Comparison of ENCODE assay signal across 1 cellular context in genomic region chr5:159800131-159800830, GRCh38.
TF ChIP-seq lines count a peak whose summit lies in the region.

No MANE protein-coding gene starts in this region.

TF ChIP-seq in GM23338, 12 proteins besides CTCF, POLR2A, EP300 and RAD21 (continued from another document):
- TF ChIP-seq POLR2AphosphoS5 (IDR thresholded peaks at IDR 0.05; ENCODE audit: low read depth) = no peak
- no peak for TF ChIP-seq ETS1 (IDR thresholded peaks at IDR 0.05)
- TF ChIP-seq JUNB (IDR thresholded peaks at IDR 0.05; ENCODE audit: unreplicated experiment) = no peak
- TF ChIP-seq EZH2 (IDR thresholded peaks at IDR 0.05; ENCODE audit: low read depth, unreplicated experiment) = no peak
- TF ChIP-seq ZNF331 (CRISPR knock-in tag; IDR thresholded peaks at IDR 0.05; ENCODE audit: low read depth) = no peak
- TF ChIP-seq NANOG (IDR thresholded peaks at IDR 0.05; ENCODE audit: borderline replicate concordance) = no peak
- TF ChIP-seq STAT1 (IDR thresholded peaks at IDR 0.05; ENCODE audit: unreplicated experiment) = no peak
- no peak for TF ChIP-seq ZNF114 (CRISPR knock-in tag; IDR thresholded peaks at IDR 0.05)
- no peak for TF ChIP-seq CREB1 (CRISPR knock-in tag; IDR thresholded peaks at IDR 0.05; ENCODE audit: low read depth)
TF ChIP-seq in GM23338: peak in this region for 0.
